ENCODE assay signal across 9 cellular contexts in genomic region chr19:48614436-48615144, GRCh38. TPM values are rescaled to one million over a fixed set of nuclear protein-coding genes. Genes with fewer than 3 reads are reported as not detected.
A peak's percentile ranks its signal among the peaks of the same experiment; 100 is the strongest.
DNase-seq lines count a peak whose midpoint lies in the region; ATAC-seq and TF ChIP-seq lines count a peak whose summit lies in the region.
"Had no signal": no experiment of that assay in that cellular context is flagged by ENCODE, and none has a peak within 500 bp of the region (broad histone marks: within the 10 kb centered on the region; RNA-seq: fewer than 3 reads in every experiment).

Gene FAM83E, minus strand, starts transcription at chr19:48615076. Its CDS starts 1,704 bp downstream, at chr19:48613372.

- H3K18ac ChIP-seq in mesenchymal stem cell (ENCODE audit: low read depth in 1 of 2, low read length in 2 of 2), result peak within 1 kb of the TSS in 1 of 2 experiments; percentile 22

- peak within 1 kb of the TSS in 1 of 2 experiments; percentile 2 for H3K23ac ChIP-seq in mesenchymal stem cell (ENCODE audit: low read length in 2 of 2)

- peak; percentile 1 for DNase-seq in HCEC 1CT
- peak; percentile 64 to 65 for DNase-seq in activated T-cell treated with anti-CD3 and anti-CD28 coated beads, Interleukin-2, amount 50 U/mL, for 48 hours
- no peak for DNase-seq in mesenchymal stem cell
- DNase-seq in CD4-positive, alpha-beta memory T cell, result no peak
- no peak for DNase-seq in SIG-M5 treated with dmso at 0.1 percent for 504 hours (lab: John Stamatoyannopoulos, UW; ENCODE audit: unreplicated experiment)
- no peak for DNase-seq in putamen (ENCODE audit: low spot score)

- peaks cover 23 to 50% of the 10 kb centered on the region in 2 donors for H3K36me3 Mint-ChIP-seq in CD4-positive, alpha-beta memory T cell

- peaks cover 9 to 47% (median 28%) of the 10 kb centered on the region in 4 donors for H3K4me1 Mint-ChIP-seq in CD4-positive, alpha-beta memory T cell

- no peak within 1 kb of the TSS for H2AK5ac ChIP-seq in mesenchymal stem cell (ENCODE audit: low read length, severe bottlenecking)

- no peaks in the 10 kb centered on the region for H3K9me3 ChIP-seq in mesenchymal stem cell (ENCODE audit: control insufficient read depth, low read length)
- H3K9me3 ChIP-seq in CD4-positive, alpha-beta memory T cell (ENCODE audit: control insufficient read depth in 1 of 2, low read length in 2 of 2), result no peaks in the 10 kb centered on the region
- H3K9me3 ChIP-seq: SJSA1 had no signal

- no peak within 1 kb of the TSS for H2BK15ac ChIP-seq in mesenchymal stem cell (ENCODE audit: low read depth, poor library complexity, severe bottlenecking)

- CTCF ChIA-PET in CD4-positive, alpha-beta memory T cell (lab: Charles Lee; ENCODE audit: partially characterized antibody), result interaction anchor here (2.0 kb wide), 1 partner anchor 25 kb away, joined by 8 read pairs; no protein-coding TSS in a partner anchor

- intact Hi-C loops in CD4-positive, alpha-beta memory T cell (cut with micrococcal nuclease), result loop anchor here (5.0 kb wide), 1 partner anchor 98 kb away; no protein-coding TSS in a partner anchor

- H2AFZ ChIP-seq in mesenchymal stem cell (ENCODE audit: low read depth, low read length), result no peak within 1 kb of the TSS

- peak within 1 kb of the TSS in 2 of 7 donors; percentile 35 to 51 for H3K27ac Mint-ChIP-seq in CD4-positive, alpha-beta memory T cell

- no peak for ATAC-seq in HG02938 (IDR thresholded peaks at IDR 0.05; ENCODE audit: unreplicated experiment)

- H3K9me3 Mint-ChIP-seq in CD4-positive, alpha-beta memory T cell, result peaks cover 0 to 2% (median 0%) of the 10 kb centered on the region in 8 donors

- peaks cover 34% of the 10 kb centered on the region for H3K4me1 ChIP-seq in mesenchymal stem cell (ENCODE audit: control insufficient read depth, insufficient read depth, low read depth, low read length)
- peaks cover 30% of the 10 kb centered on the region for H3K4me1 ChIP-seq in CD4-positive, alpha-beta memory T cell (ENCODE audit: insufficient read depth, low read length)

- no peak within 1 kb of the TSS for H2BK5ac ChIP-seq in mesenchymal stem cell (ENCODE audit: low read depth, low read length, poor library complexity, severe bottlenecking)

- H3K27ac ChIP-seq in C4-2B (peak within 1 kb of the TSS; percentile 8; the same call in 1 of the 2 replicates), mesenchymal stem cell (ENCODE audit: low read length, poor library complexity, severe bottlenecking) (peak within 1 kb of the TSS; percentile 8)
- no peak within 1 kb of the TSS for H3K27ac ChIP-seq in CD4-positive, alpha-beta memory T cell (ENCODE audit: low read depth, low read length)
- H3K27ac ChIP-seq: SJSA1 had no signal

- POLR2A ChIA-PET in CD4-positive, alpha-beta memory T cell (lab: Charles Lee; ENCODE audit: partially characterized antibody), result interaction anchor here (0.9 to 5.6 kb wide), 7 partner anchors 9 to 32 kb away, joined by 3 to 70 read pairs (median 4); partner anchors contain the start of genes CA11 and DBP

- H3K4me2 ChIP-seq in mesenchymal stem cell (ENCODE audit: low read length, poor library complexity, severe bottlenecking), result no peak within 1 kb of the TSS

- no peak within 1 kb of the TSS for H2BK120ac ChIP-seq in mesenchymal stem cell (ENCODE audit: low read depth, low read length)

- peak within 1 kb of the TSS; percentile 100 for H3K9ac ChIP-seq in mesenchymal stem cell (ENCODE audit: low read length)

- H3K36me3 ChIP-seq in mesenchymal stem cell (ENCODE audit: control insufficient read depth in 1 of 2, insufficient read depth in 2 of 2, low read depth in 1 of 2, low read length in 2 of 2), result peaks cover 29 to 57% of the 10 kb centered on the region in 2 experiments
- peaks cover 35% of the 10 kb centered on the region for H3K36me3 ChIP-seq in CD4-positive, alpha-beta memory T cell (ENCODE audit: insufficient read depth, low read length)

- H3K14ac ChIP-seq in mesenchymal stem cell (ENCODE audit: low read length in 2 of 2), result no peak within 1 kb of the TSS

- peak within 1 kb of the TSS in 1 of 2 experiments; percentile 9 for H2BK12ac ChIP-seq in mesenchymal stem cell (ENCODE audit: low read length in 2 of 2)

- H3K27me3 ChIP-seq in mesenchymal stem cell (ENCODE audit: control insufficient read depth in 1 of 2, insufficient read depth in 1 of 2, low read length in 2 of 2), result no peaks in the 10 kb centered on the region
- H3K27me3 ChIP-seq in CD4-positive, alpha-beta memory T cell (ENCODE audit: insufficient read depth, low read length), result no peaks in the 10 kb centered on the region
- H3K27me3 ChIP-seq: SJSA1 had no signal

- H3K79me1 ChIP-seq in mesenchymal stem cell (replicated peaks; ENCODE audit: low read length, poor library complexity, severe bottlenecking), result peaks cover under 1% of the 10 kb centered on the region

- H3K4ac ChIP-seq in mesenchymal stem cell (ENCODE audit: low read depth in 1 of 2, low read length in 2 of 2), result no peak within 1 kb of the TSS

- no peaks in the 10 kb centered on the region for H3K27me3 Mint-ChIP-seq in CD4-positive, alpha-beta memory T cell

- H4K91ac ChIP-seq in mesenchymal stem cell (ENCODE audit: low read length), result no peak within 1 kb of the TSS

- H3K4me3 Mint-ChIP-seq in CD4-positive, alpha-beta memory T cell, result peak within 1 kb of the TSS in 4 of 8 donors; percentile 12 to 43 (median 32)

- peak within 1 kb of the TSS; percentile 1 for H4K8ac ChIP-seq in mesenchymal stem cell (ENCODE audit: low read length)

- TF ChIP-seq CTCF in C4-2B (conservative IDR thresholded peaks at IDR 0.05), result no peak

- 58% methylated on average over 25 of the region's 29 CpGs for WGBS in mesenchymal stem cell

- H3K4me3 ChIP-seq in mesenchymal stem cell (ENCODE audit: insufficient read depth in 1 of 2, low read depth in 1 of 2, low read length in 2 of 2), result no peak within 1 kb of the TSS
- H3K4me3 ChIP-seq in CD4-positive, alpha-beta memory T cell (ENCODE audit: low read length in 2 of 2), result no peak within 1 kb of the TSS
- H3K4me3 ChIP-seq: SJSA1 had no signal

RNA-seq across cellular contexts. Expression of gene FAM83E, which starts in this region (rescaled TPM):
- polyA plus RNA-seq in mesenchymal stem cell (2013, experiment 1 of 2), result 0.03 TPM
- polyA plus RNA-seq in mesenchymal stem cell (2013, experiment 2 of 2), result 0.04 TPM
- 1 to 10 TPM; 4.3 to 5.3 TPM for total RNA-seq in CD4-positive, alpha-beta memory T cell
- polyA plus RNA-seq in CD4-positive, alpha-beta memory T cell, result not detected

Comparison
In these comparisons a context has a peak if more than half of its experiments do, and no peak if none do; other contexts are left out.
1. DNase-seq: peak in HCEC 1CT (single experiment) and activated T-cell treated with anti-CD3 and anti-CD28 coated beads, Interleukin-2, amount 50 U/mL, for 48 hours (2 of 2); none in mesenchymal stem cell (single experiment), CD4-positive, alpha-beta memory T cell (0 of 5), SIG-M5 treated with dmso at 0.1 percent for 504 hours (single experiment) and putamen (single experiment).